In the genomic region with DNA sequence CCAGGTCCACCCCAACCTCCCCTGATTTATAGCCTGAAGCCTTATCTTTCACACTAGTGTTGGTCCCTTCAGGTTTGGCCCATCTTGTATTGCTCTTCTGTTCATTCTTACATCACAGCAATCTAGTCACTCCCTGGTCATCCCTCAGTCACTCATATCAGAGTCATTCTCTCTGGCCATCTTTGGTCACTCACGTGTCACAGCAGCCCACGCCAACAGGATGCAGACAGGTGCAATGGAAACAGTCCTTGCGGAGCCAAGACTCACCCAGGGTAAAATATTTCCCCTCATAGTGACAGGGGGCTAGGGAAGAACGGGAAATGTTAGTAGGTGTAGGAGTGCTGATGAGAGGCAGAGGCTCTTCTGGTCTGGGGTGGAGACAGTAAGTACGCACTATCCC, we compare ENCODE assay signal across 27 cellular contexts. TPM values are rescaled to one million over a fixed set of nuclear protein-coding genes. Genes with fewer than 3 reads are reported as not detected.
"Had no signal": no experiment of that assay in that cellular context is flagged by ENCODE, and none has a peak within 500 bp of the region (broad histone marks: within the 10 kb centered on the region; RNA-seq: fewer than 3 reads in every experiment).

No MANE protein-coding gene starts in this region.

- H3K27me3 Mint-ChIP-seq: central memory CD8-positive, alpha-beta T cell had no signal

- H3K4me3 Mint-ChIP-seq: central memory CD8-positive, alpha-beta T cell; T-helper 1 cell treated with Interleukin-12 subunit alpha and Interleukin-12 subunit beta and Interleukin-4 antibody, amounts not matched to agents 30 μg/mL and 1 μg/mL, for 36 hours; WTC11 had no signal

- ATAC-seq: WTC11 had no signal

- H3K9me3 ChIP-seq: ascending aorta, Peyer's patch had no signal

- H3K27ac ChIP-seq: KMS-11, Peyer's patch had no signal

- H3K27me3 ChIP-seq: ascending aorta, Peyer's patch had no signal

- H3K4me2 ChIP-seq: KMS-11 had no signal

- H3K9ac ChIP-seq: KMS-11 had no signal

- H3K9me3 Mint-ChIP-seq: activated T-helper 2 cell treated with anti-CD3 and anti-CD28 coated beads, Interferon-gamma antibody, Interleukin-2, Interleukin-4, amounts not matched to agents 10 μg/mL and 5 μg/mL and 100 μg/mL, durations not matched to agents 14 hours and 24 hours and 36 hours; brain; central memory CD8-positive, alpha-beta T cell; T-helper 1 cell treated with Interleukin-12 subunit alpha and Interleukin-12 subunit beta and Interleukin-4 antibody, amounts not matched to agents 30 μg/mL and 1 μg/mL, for 36 hours; WTC11 had no signal

- H3K4me3 ChIP-seq: ascending aorta, Peyer's patch had no signal

- H3K27ac Mint-ChIP-seq: activated T-helper 2 cell treated with anti-CD3 and anti-CD28 coated beads, Interferon-gamma antibody, Interleukin-2, Interleukin-4, amounts not matched to agents 10 μg/mL and 5 μg/mL and 100 μg/mL, durations not matched to agents 14 hours and 24 hours and 36 hours; brain; T-helper 1 cell treated with Interleukin-12 subunit alpha and Interleukin-12 subunit beta and Interleukin-4 antibody, amounts not matched to agents 30 μg/mL and 1 μg/mL, for 36 hours; WTC11 had no signal

- DNase-seq: activated CD4-positive, alpha-beta T cell treated with anti-CD3 and anti-CD28 coated beads for 48 hours; activated CD4-positive, alpha-beta T cell treated with anti-CD3 and anti-CD28 coated beads, Interleukin-2, amount 50 U/mL, for 4 hours; activated CD4-positive, CD25-positive, alpha-beta regulatory T cell treated with anti-CD3 and anti-CD28 coated beads, Interleukin-2, amount 50 U/mL, for 72 hours; activated CD8-positive, alpha-beta memory T cell treated with anti-CD3 and anti-CD28 coated beads for 24 hours; activated gamma-delta T cell treated with Interleukin-2 at 50 U/mL for 16 hours; activated naive CD4-positive, alpha-beta T cell treated with anti-CD3 and anti-CD28 coated beads, Interleukin-2, amount 50 U/mL, for 16 hours; activated T-cell treated with anti-CD3 and anti-CD28 coated beads, Interleukin-2, amount 50 U/mL, for 48 hours; amniotic stem cell; MV-4-11; NCI-H1092 treated with DMSO at 0.1 percent for 48 hours; NCI-H1417 treated with DMSO at 0.1 percent for 48 hours; NCI-H1694; NCI-H2029; NCI-H510A treated with DMSO at 0.1 percent for 48 hours; NCI-H69; NK-92 treated with Interleukin-12 subunit alpha and Interleukin-12 subunit beta, amount 100 ng/mL, for 24 hours; Peyer's patch; SHP77 treated with DMSO at 0.1 percent for 48 hours had no signal

RNA-seq across cellular contexts. Expression of gene MSMP, which starts 0.6 kb away (rescaled TPM):
- total RNA-seq: ascending aorta, MCF 10A, Peyer's patch, SK-MEL-5 had no signal
